Comparison of ENCODE assay signal across 34 cellular contexts in the genomic region with DNA sequence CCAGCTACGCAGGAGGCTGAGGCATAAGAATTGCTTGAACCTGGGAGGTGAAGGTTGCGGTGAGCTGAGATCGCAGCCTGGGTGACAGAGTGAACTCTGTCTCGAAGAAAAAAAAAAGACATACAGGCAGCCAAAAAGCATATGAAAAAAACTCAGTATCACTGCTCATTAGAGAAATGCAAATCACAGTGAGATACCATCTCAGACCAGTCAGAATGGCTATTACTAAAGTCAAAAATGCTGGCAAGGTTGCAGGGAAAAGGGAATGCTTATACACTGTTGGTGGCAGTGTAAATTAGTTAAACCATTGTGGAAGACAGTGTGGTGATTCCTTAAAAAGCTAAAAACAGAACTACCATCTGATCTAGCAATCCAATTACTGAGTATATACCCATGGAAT.
"Had no signal": no experiment of that assay in that cellular context is flagged by ENCODE, and none has a peak within 500 bp of the region (broad histone marks: within the 10 kb centered on the region; RNA-seq: fewer than 3 reads in every experiment).

No MANE protein-coding gene starts in this region.

- H3K4me2 ChIP-seq: KMS-11 had no signal

- H3K27ac ChIP-seq: KMS-11 had no signal

- DNase-seq: Karpas-422, Kasumi-1, KG1, MG63, MM.1S, MV-4-11, NCI-H1048, NCI-H1092, NCI-H1092 treated with DMSO at 0.1 percent for 48 hours, NCI-H1105, NCI-H1105 treated with DMSO at 0.1 percent for 48 hours, NCI-H1417 treated with DMSO at 0.1 percent for 48 hours, NCI-H1436, NCI-H1436 treated with DMSO at 0.1 percent for 48 hours, NCI-H146, NCI-H1694, NCI-H1694 treated with DMSO at 0.1 percent for 48 hours, NCI-H187, NCI-H187 treated with DMSO at 0.1 percent for 48 hours, NCI-H1930, NCI-H2029 treated with DMSO at 0.1 percent for 48 hours, NCI-H2081, NCI-H2081 treated with DMSO at 0.1 percent for 48 hours, NCI-H2107, NCI-H2171, NCI-H2171 treated with DMSO at 0.1 percent for 48 hours, NCI-H2227 treated with DMSO at 0.1 percent for 48 hours, NCI-H226, NCI-H345, NCI-H446, NCI-H446 treated with DMSO at 0.1 percent for 48 hours, NCI-H510A, NCI-H510A treated with DMSO at 0.1 percent for 48 hours had no signal

- H3K4me3 ChIP-seq: MG63 had no signal

- H3K9ac ChIP-seq: KMS-11 had no signal

- H3K27me3 ChIP-seq: MG63 had no signal

- H3K36me3 ChIP-seq: MG63 had no signal
